Comparison of ENCODE assay signal across 8 cellular contexts in the genomic region with DNA sequence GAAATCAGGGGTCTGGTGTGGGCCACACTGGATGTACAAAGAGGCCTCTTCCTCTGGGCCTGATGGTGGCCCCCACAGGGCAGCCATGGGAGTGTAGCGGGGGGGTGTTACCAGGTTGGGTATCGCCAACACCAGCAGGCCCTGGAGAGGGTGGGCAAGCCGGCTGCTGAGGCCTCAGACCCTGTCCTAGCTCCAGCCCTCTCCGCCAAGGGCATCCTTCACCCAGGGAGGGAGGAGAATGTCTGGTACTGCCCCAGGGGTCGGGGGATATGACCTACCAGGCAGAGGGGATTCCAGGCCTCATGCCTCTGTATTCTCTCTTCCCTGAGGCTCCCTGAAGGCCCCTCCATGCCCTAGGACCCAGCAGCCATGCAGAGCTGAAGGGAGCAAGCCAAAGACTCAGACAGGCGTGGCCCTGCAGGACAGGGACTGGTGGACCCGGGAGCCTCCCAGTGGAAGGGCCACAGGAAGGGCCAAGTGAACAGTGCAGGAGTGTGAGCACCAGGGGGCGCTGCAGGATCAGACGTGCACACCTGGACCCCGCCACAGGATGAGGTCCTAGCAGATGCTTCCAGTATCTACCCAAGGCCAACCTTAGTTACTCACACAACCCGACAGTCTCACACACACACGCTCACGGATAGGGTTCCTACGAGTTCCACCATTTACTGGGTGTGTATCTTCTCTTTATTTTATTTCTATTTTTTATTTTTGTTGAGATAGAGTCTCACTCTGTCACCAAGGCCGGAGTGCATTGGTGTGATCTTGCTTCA. TPM values are rescaled to one million over a fixed set of nuclear protein-coding genes. Genes with fewer than 3 reads are reported as not detected.
DNase-seq lines count a peak whose midpoint lies in the region; ATAC-seq and TF ChIP-seq lines count a peak whose summit lies in the region.

No MANE protein-coding gene starts in this region.

- H3K4me1 Mint-ChIP-seq in activated T-cell treated with anti-CD3 and anti-CD28 coated beads, Interleukin-2, amount 50 U/mL, for 72 hours (ENCODE audit: low read depth), result peaks cover 71% of the 10 kb centered on the region
- peaks cover 23% of the 10 kb centered on the region for H3K4me1 Mint-ChIP-seq in neural progenitor cell
- H3K4me1 Mint-ChIP-seq in stimulated activated naive CD8-positive, alpha-beta T cell treated with anti-CD3 and anti-CD28 coated beads, Interleukin-15, amount 100 ng/mL, for 72 hours, result peaks cover 83% of the 10 kb centered on the region

- H3K9ac ChIP-seq in Karpas-422 (ENCODE audit: low read length), result no peak overlapping the region
- no peak overlapping the region for H3K9ac ChIP-seq in neural progenitor cell

- no peaks in the 10 kb centered on the region for H3K9me3 ChIP-seq in Karpas-422 (ENCODE audit: low read length)
- H3K9me3 ChIP-seq in neural progenitor cell (ENCODE audit: low read depth), result no peaks in the 10 kb centered on the region

- H4K20me1 ChIP-seq in Karpas-422 (ENCODE audit: insufficient read depth, low read depth, low read length), result no peaks in the 10 kb centered on the region
- H4K20me1 ChIP-seq in neural progenitor cell (ENCODE audit: low read depth), result no peaks in the 10 kb centered on the region

- CTCF ChIA-PET in BJ (lab: Yijun Ruan, JAX), result interaction anchor here (0.6 to 6.6 kb wide), 19 partner anchors 8 to 430 kb away, joined by 3 to 55 read pairs (median 4); partner anchors contain the start of genes B3GNT9, CES3 and CES4A

- H3K79me2 ChIP-seq in Karpas-422 (ENCODE audit: low read length), result no peaks in the 10 kb centered on the region
- H3K79me2 ChIP-seq in neural progenitor cell (ENCODE audit: low read depth), result no peaks in the 10 kb centered on the region

- H3K4me2 ChIP-seq in Karpas-422 (ENCODE audit: low read depth, low read length, poor library complexity, severe bottlenecking), result no peak overlapping the region
- no peak overlapping the region for H3K4me2 ChIP-seq in neural progenitor cell

- peaks cover 0 to 2% of the 10 kb centered on the region in 2 donors for H3K36me3 Mint-ChIP-seq in activated T-cell treated with anti-CD3 and anti-CD28 coated beads, Interleukin-2, amount 50 U/mL, for 72 hours (ENCODE audit: insufficient read depth in 2 of 2)
- H3K36me3 Mint-ChIP-seq in neural progenitor cell, result no peaks in the 10 kb centered on the region

- H3K36me3 ChIP-seq in BJ (ENCODE audit: control insufficient read depth, insufficient read depth, low read length) (no peaks in the 10 kb centered on the region), Karpas-422 (ENCODE audit: insufficient read depth, low read length) (no peaks in the 10 kb centered on the region), neural progenitor cell (no peaks in the 10 kb centered on the region)

- H3K9me3 Mint-ChIP-seq in activated T-cell treated with anti-CD3 and anti-CD28 coated beads, Interleukin-2, amount 50 U/mL, for 72 hours, result peaks cover 0 to 5% of the 10 kb centered on the region in 2 donors
- H3K9me3 Mint-ChIP-seq in neural progenitor cell, result no peaks in the 10 kb centered on the region
- no peaks in the 10 kb centered on the region for H3K9me3 Mint-ChIP-seq in stimulated activated naive CD8-positive, alpha-beta T cell treated with anti-CD3 and anti-CD28 coated beads, Interleukin-15, amount 100 ng/mL, for 72 hours

- peak; percentile 82 for ATAC-seq in GM19463 (IDR thresholded peaks at IDR 0.05; ENCODE audit: unreplicated experiment)
- peak; percentile 96 for ATAC-seq in activated T-cell treated with anti-CD3 and anti-CD28 coated beads, Interleukin-2, amount 50 U/mL, for 72 hours (replicated peaks in 1 of 2)
- peak; percentile 98 for ATAC-seq in stimulated activated naive CD8-positive, alpha-beta T cell treated with anti-CD3 and anti-CD28 coated beads, Interleukin-15, amount 100 ng/mL, for 72 hours

- H3F3A ChIP-seq in neural progenitor cell (ENCODE audit: low read depth), result no peaks in the 10 kb centered on the region

- DNase-seq in BJ (ENCODE audit: low read depth) (no peak), Karpas-422 (peak; percentile 94), RPMI7951 (ENCODE audit: low read depth) (peak; percentile 77), fibroblast of peridontal ligament (ENCODE audit: extremely low read depth) (peak; percentile 74), neural progenitor cell (ENCODE audit: low spot score) (peak; percentile 92)
- DNase-seq in activated T-cell treated with anti-CD3 and anti-CD28 coated beads, Interleukin-2, amount 50 U/mL, for 72 hours, result peak; percentile 90 to 95
- peak; percentile 86 to 88 for DNase-seq in stimulated activated naive CD8-positive, alpha-beta T cell treated with anti-CD3 and anti-CD28 coated beads, Interleukin-15, amount 100 ng/mL, for 72 hours

- no peaks in the 10 kb centered on the region for H3K27me3 Mint-ChIP-seq in activated T-cell treated with anti-CD3 and anti-CD28 coated beads, Interleukin-2, amount 50 U/mL, for 72 hours (ENCODE audit: low read depth)
- peaks cover 7% of the 10 kb centered on the region for H3K27me3 Mint-ChIP-seq in neural progenitor cell (ENCODE audit: insufficient read depth, low read depth)
- H3K27me3 Mint-ChIP-seq in stimulated activated naive CD8-positive, alpha-beta T cell treated with anti-CD3 and anti-CD28 coated beads, Interleukin-15, amount 100 ng/mL, for 72 hours, result peaks cover 20% of the 10 kb centered on the region

- no peak overlapping the region for H2AFZ ChIP-seq in Karpas-422 (ENCODE audit: low read length)
- no peak overlapping the region for H2AFZ ChIP-seq in neural progenitor cell (replicated peaks)

- H3K9me2 ChIP-seq in Karpas-422 (replicated peaks; ENCODE audit: insufficient read depth, low read length), result no peaks in the 10 kb centered on the region

- peak overlapping the region; percentile 15 to 35 for H3K4me3 Mint-ChIP-seq in activated T-cell treated with anti-CD3 and anti-CD28 coated beads, Interleukin-2, amount 50 U/mL, for 72 hours
- no peak overlapping the region for H3K4me3 Mint-ChIP-seq in neural progenitor cell
- H3K4me3 Mint-ChIP-seq in stimulated activated naive CD8-positive, alpha-beta T cell treated with anti-CD3 and anti-CD28 coated beads, Interleukin-15, amount 100 ng/mL, for 72 hours, result peak overlapping the region in 1 of 2 donors; percentile 70

- peak; percentile 92 for TF ChIP-seq CTCF in BJ (IDR thresholded peaks at IDR 0.05; ENCODE audit: insufficient read depth, low read depth, low read length)
- TF ChIP-seq CTCF in neural progenitor cell (IDR thresholded peaks at IDR 0.05), result peak; percentile 89

- H3K4me1 ChIP-seq in Karpas-422 (ENCODE audit: low read length), result peaks cover 7% of the 10 kb centered on the region
- H3K4me1 ChIP-seq in neural progenitor cell, result no peaks in the 10 kb centered on the region

- H3K27ac ChIP-seq in Karpas-422 (ENCODE audit: low read length) (no peak overlapping the region), neural progenitor cell (no peak overlapping the region)

- no peak overlapping the region for H3K4me3 ChIP-seq in BJ (ENCODE audit: low read depth, low read length)
- no peak overlapping the region for H3K4me3 ChIP-seq in Karpas-422 (ENCODE audit: low read length)
- no peak overlapping the region for H3K4me3 ChIP-seq in neural progenitor cell

- no peak overlapping the region for H3K27ac Mint-ChIP-seq in activated T-cell treated with anti-CD3 and anti-CD28 coated beads, Interleukin-2, amount 50 U/mL, for 72 hours
- H3K27ac Mint-ChIP-seq in neural progenitor cell, result no peak overlapping the region
- H3K27ac Mint-ChIP-seq in stimulated activated naive CD8-positive, alpha-beta T cell treated with anti-CD3 and anti-CD28 coated beads, Interleukin-15, amount 100 ng/mL, for 72 hours, result no peak overlapping the region

- POLR2A ChIA-PET in BJ (lab: Charles Lee), result no interaction called here

- H3K27me3 ChIP-seq in BJ (ENCODE audit: control insufficient read depth, insufficient read depth, low read length) (no peaks in the 10 kb centered on the region), Karpas-422 (ENCODE audit: low read length) (no peaks in the 10 kb centered on the region), neural progenitor cell (peaks cover 5% of the 10 kb centered on the region)

RNA-seq across cellular contexts. Expression of gene CES4A, which starts 10.9 kb away (rescaled TPM):
- 3.6 and 4.5 TPM in 2 replicates for polyA plus RNA-seq in BJ (2011; rRNA removed)
- 1.5 and 1.6 TPM in 2 replicates for polyA minus RNA-seq in BJ (2011; rRNA and poly(A)+ RNA removed)
- not detected in 2 replicates for total RNA-seq in Karpas-422 (2014; rRNA removed; shearing (Covaris generic); ENCODE audit: low replicate concordance)
- total RNA-seq in RPMI7951 (2014; rRNA removed; shearing (Covaris generic)), result 0.72 TPM in 1 of 2 replicates, not detected in the other
- 10 to 100 TPM; 24.4 to 38.8 TPM for total RNA-seq in activated T-cell treated with anti-CD3 and anti-CD28 coated beads, Interleukin-2, amount 50 U/mL, for 72 hours
- total RNA-seq in neural progenitor cell (ENCODE audit: low replicate concordance), result 0.22 and 1.8 TPM in 2 replicates

RNA-seq across cellular contexts. Expression of gene CES3, which starts 16.5 kb away (rescaled TPM):
- 0.07 and 0.13 TPM in 2 replicates for polyA plus RNA-seq in BJ (2011; rRNA removed)
- 0.31 TPM in 1 of 2 replicates, not detected in the other for polyA minus RNA-seq in BJ (2011; rRNA and poly(A)+ RNA removed)
- total RNA-seq in Karpas-422 (2014; rRNA removed; shearing (Covaris generic); ENCODE audit: low replicate concordance), result 20.9 and 28.3 TPM in 2 replicates
- total RNA-seq in RPMI7951 (2014; rRNA removed; shearing (Covaris generic)), result 0.10 TPM in 1 of 2 replicates, not detected in the other
- total RNA-seq in activated T-cell treated with anti-CD3 and anti-CD28 coated beads, Interleukin-2, amount 50 U/mL, for 72 hours, result 10 to 100 TPM in 1 of 2 donors, 1 to 10 TPM in 1; 6.9 to 11.5 TPM
- 5.7 and 13.4 TPM in 2 replicates for total RNA-seq in neural progenitor cell (ENCODE audit: low replicate concordance)

RNA-seq across cellular contexts. Expression of gene CES2, which starts 42.2 kb away (rescaled TPM):
- polyA plus RNA-seq in BJ (2011; rRNA removed), result 23.8 and 33.3 TPM in 2 replicates
- 22.5 and 32.9 TPM in 2 replicates for polyA minus RNA-seq in BJ (2011; rRNA and poly(A)+ RNA removed)
- total RNA-seq in Karpas-422 (2014; rRNA removed; shearing (Covaris generic); ENCODE audit: low replicate concordance), result 13.3 and 34.8 TPM in 2 replicates
- 19.2 and 21.3 TPM in 2 replicates for total RNA-seq in RPMI7951 (2014; rRNA removed; shearing (Covaris generic))
- 10 to 100 TPM; 28.7 to 33.3 TPM for total RNA-seq in activated T-cell treated with anti-CD3 and anti-CD28 coated beads, Interleukin-2, amount 50 U/mL, for 72 hours
- total RNA-seq in neural progenitor cell (ENCODE audit: low replicate concordance), result 11.1 and 20.9 TPM in 2 replicates

RNA-seq across cellular contexts. Expression of gene CIAO2B, which starts 43.3 kb away (rescaled TPM):
- polyA plus RNA-seq in BJ (2011; rRNA removed), result 155 and 171 TPM in 2 replicates
- polyA minus RNA-seq in BJ (2011; rRNA and poly(A)+ RNA removed), result 79.3 and 107 TPM in 2 replicates
- 121 and 227 TPM in 2 replicates for total RNA-seq in Karpas-422 (2014; rRNA removed; shearing (Covaris generic); ENCODE audit: low replicate concordance)
- total RNA-seq in RPMI7951 (2014; rRNA removed; shearing (Covaris generic)), result 254 and 336 TPM in 2 replicates
- 100 to 1,000 TPM; 145 to 167 TPM for total RNA-seq in activated T-cell treated with anti-CD3 and anti-CD28 coated beads, Interleukin-2, amount 50 U/mL, for 72 hours
- total RNA-seq in neural progenitor cell (ENCODE audit: low replicate concordance), result 55.5 and 76.0 TPM in 2 replicates

RNA-seq across cellular contexts. Expression of gene CBFB, which starts 51.4 kb away (rescaled TPM):
- 14.7 and 28.4 TPM in 2 replicates for polyA plus RNA-seq in BJ (2011; rRNA removed)
- 23.1 and 26.0 TPM in 2 replicates for polyA minus RNA-seq in BJ (2011; rRNA and poly(A)+ RNA removed)
- total RNA-seq in Karpas-422 (2014; rRNA removed; shearing (Covaris generic); ENCODE audit: low replicate concordance), result 55.6 and 79.3 TPM in 2 replicates
- total RNA-seq in RPMI7951 (2014; rRNA removed; shearing (Covaris generic)), result 98.3 and 105 TPM in 2 replicates
- total RNA-seq in activated T-cell treated with anti-CD3 and anti-CD28 coated beads, Interleukin-2, amount 50 U/mL, for 72 hours, result 100 to 1,000 TPM; 106 to 133 TPM
- 64.7 and 95.5 TPM in 2 replicates for total RNA-seq in neural progenitor cell (ENCODE audit: low replicate concordance)
